Comparison of ENCODE assay signal across 2 cellular contexts in genomic region chr12:64653123-64653522, GRCh38.
A peak's percentile ranks its signal among the peaks of the same experiment; 100 is the strongest.
TF ChIP-seq lines count a peak whose summit lies in the region.

No MANE protein-coding gene starts in this region.

TF ChIP-seq in HCT116, 20 proteins besides CTCF, POLR2A, EP300 and RAD21:
- TF ChIP-seq EZH2phosphoT487 (IDR thresholded peaks at IDR 0.05; ENCODE audit: borderline replicate concordance) (no peak), SP1 (IDR thresholded peaks at IDR 0.05; ENCODE audit: low read depth) (no peak), EGR1 (IDR thresholded peaks at IDR 0.05; ENCODE audit: low read depth) (no peak), TCF7L2 (IDR thresholded peaks at IDR 0.05; ENCODE audit: borderline replicate concordance, extremely low read depth, insufficient read depth, insufficient read length) (no peak), POLR2AphosphoS5 (IDR thresholded peaks at IDR 0.05; ENCODE audit: low read depth, low read length) (no peak), CEBPB (IDR thresholded peaks at IDR 0.05; ENCODE audit: low read depth) (no peak), CBX3 (IDR thresholded peaks at IDR 0.05; ENCODE audit: low read depth) (no peak), ZFX (IDR thresholded peaks at IDR 0.05) (no peak), SRF (IDR thresholded peaks at IDR 0.05; ENCODE audit: low read depth) (no peak), JUND (IDR thresholded peaks at IDR 0.05) (no peak), EZH2 (IDR thresholded peaks at IDR 0.05) (no peak), ZNF274 (IDR thresholded peaks at IDR 0.05; ENCODE audit: low read depth, low read length) (no peak), SIN3A (IDR thresholded peaks at IDR 0.05; ENCODE audit: low read depth) (no peak), MAX (IDR thresholded peaks at IDR 0.05) (no peak), YY1 (IDR thresholded peaks at IDR 0.05; ENCODE audit: extremely low read depth, insufficient replicate concordance, low read depth, low read length) (no peak), ELF1 (IDR thresholded peaks at IDR 0.05; ENCODE audit: borderline replicate concordance, low read depth) (no peak)
- TF ChIP-seq, protein P1, sequence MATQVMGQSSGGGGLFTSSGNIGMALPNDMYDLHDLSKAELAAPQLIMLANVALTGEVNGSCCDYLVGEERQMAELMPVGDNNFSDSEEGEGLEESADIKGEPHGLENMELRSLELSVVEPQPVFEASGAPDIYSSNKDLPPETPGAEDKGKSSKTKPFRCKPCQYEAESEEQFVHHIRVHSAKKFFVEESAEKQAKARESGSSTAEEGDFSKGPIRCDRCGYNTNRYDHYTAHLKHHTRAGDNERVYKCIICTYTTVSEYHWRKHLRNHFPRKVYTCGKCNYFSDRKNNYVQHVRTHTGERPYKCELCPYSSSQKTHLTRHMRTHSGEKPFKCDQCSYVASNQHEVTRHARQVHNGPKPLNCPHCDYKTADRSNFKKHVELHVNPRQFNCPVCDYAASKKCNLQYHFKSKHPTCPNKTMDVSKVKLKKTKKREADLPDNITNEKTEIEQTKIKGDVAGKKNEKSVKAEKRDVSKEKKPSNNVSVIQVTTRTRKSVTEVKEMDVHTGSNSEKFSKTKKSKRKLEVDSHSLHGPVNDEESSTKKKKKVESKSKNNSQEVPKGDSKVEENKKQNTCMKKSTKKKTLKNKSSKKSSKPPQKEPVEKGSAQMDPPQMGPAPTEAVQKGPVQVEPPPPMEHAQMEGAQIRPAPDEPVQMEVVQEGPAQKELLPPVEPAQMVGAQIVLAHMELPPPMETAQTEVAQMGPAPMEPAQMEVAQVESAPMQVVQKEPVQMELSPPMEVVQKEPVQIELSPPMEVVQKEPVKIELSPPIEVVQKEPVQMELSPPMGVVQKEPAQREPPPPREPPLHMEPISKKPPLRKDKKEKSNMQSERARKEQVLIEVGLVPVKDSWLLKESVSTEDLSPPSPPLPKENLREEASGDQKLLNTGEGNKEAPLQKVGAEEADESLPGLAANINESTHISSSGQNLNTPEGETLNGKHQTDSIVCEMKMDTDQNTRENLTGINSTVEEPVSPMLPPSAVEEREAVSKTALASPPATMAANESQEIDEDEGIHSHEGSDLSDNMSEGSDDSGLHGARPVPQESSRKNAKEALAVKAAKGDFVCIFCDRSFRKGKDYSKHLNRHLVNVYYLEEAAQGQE (IDR thresholded peaks at IDR 0.05; ENCODE audit: low read depth), result no peak
- TF ChIP-seq, protein P2, sequence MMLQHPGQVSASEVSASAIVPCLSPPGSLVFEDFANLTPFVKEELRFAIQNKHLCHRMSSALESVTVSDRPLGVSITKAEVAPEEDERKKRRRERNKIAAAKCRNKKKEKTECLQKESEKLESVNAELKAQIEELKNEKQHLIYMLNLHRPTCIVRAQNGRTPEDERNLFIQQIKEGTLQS (IDR thresholded peaks at IDR 0.05), result no peak

TF ChIP-seq in K562, 482 proteins besides CTCF, POLR2A, EP300 and RAD21:
- peak; percentile 6 for TF ChIP-seq RBM25 (IDR thresholded peaks at IDR 0.05; ENCODE audit: low read depth, low read length, severe bottlenecking)
- TF ChIP-seq ZNF79 (CRISPR knock-in tag; IDR thresholded peaks at IDR 0.05; ENCODE audit: low read depth), result no peak
- no peak for TF ChIP-seq THAP7 (CRISPR knock-in tag; IDR thresholded peaks at IDR 0.05)
- no peak for TF ChIP-seq DACH1 (IDR thresholded peaks at IDR 0.05; ENCODE audit: partially characterized antibody)
- TF ChIP-seq GABPA (tag; conservative IDR thresholded peaks at IDR 0.05; ENCODE audit: low read depth), result no peak
TF ChIP-seq in K562: peak in this region for 1.
